Comparison of ENCODE assay signal across 9 cellular contexts in genomic region chr9:136373300-136374182, GRCh38. TPM values are rescaled to one million over a fixed set of nuclear protein-coding genes. Genes with fewer than 3 reads are reported as not detected.
DNase-seq lines count a peak whose midpoint lies in the region; ATAC-seq, FAIRE-seq and TF ChIP-seq lines count a peak whose summit lies in the region.
"Had no signal": no experiment of that assay in that cellular context is flagged by ENCODE, and none has a peak within 500 bp of the region (broad histone marks: within the 10 kb centered on the region; RNA-seq: fewer than 3 reads in every experiment).

CARD9 (minus strand) TSS chr9:136373669; CDS start chr9:136372078, 1,591 bp downstream.

- peak within 1 kb of the TSS; percentile 64 for H3K9ac ChIP-seq in GM12878 (ENCODE audit: control insufficient read depth, insufficient read depth, low read length)

- H3K27ac ChIP-seq in A673 (ENCODE audit: low read depth, low read length, poor library complexity, severe bottlenecking): peak within 1 kb of the TSS; percentile 37
- peak within 1 kb of the TSS; percentile 52; the same call in 1 of the 2 replicates for H3K27ac ChIP-seq in GM12878 (ENCODE audit: control insufficient read depth, insufficient read depth)
- peak within 1 kb of the TSS; percentile 59 for H3K27ac ChIP-seq in mesodermal cell (ENCODE audit: low read depth, low read length, severe bottlenecking)

- RAD21 ChIA-PET in GM12878 (lab: Charles Lee; ENCODE audit: unreplicated experiment): interaction anchor here (1.6 kb wide), 1 partner anchor 10 kb away, joined by 6 read pairs; the partner anchor contains the start of gene DNLZ

- ATAC-seq in GM12878 (peak; percentile 84), GM21825 (IDR thresholded peaks at IDR 0.05; ENCODE audit: unreplicated experiment) (no peak)

- SMC1A ChIA-PET in GM12878 (lab: Charles Lee; ENCODE audit: uncharacterized antibody, unreplicated experiment): no interaction called here

- intact Hi-C loops in A673 (cut with micrococcal nuclease; ENCODE audit: unreplicated experiment) (no loop called here), GM12878 (cut with micrococcal nuclease; ENCODE audit: unreplicated experiment) (no loop called here)

- BruUV-seq in A673 (replicated peaks; lab: Mats Ljungman, UMichigan) (no TSS peak), GM12878 (replicated peaks; lab: Mats Ljungman, UMichigan) (no TSS peak)

- H2AFZ ChIP-seq in GM12878 (ENCODE audit: control insufficient read depth, low read depth, low read length): 0 out of 2 replicates have a peak within 1 kb of the TSS, but pooled peaks have one; percentile 37

- POLR2A ChIA-PET in A673 (lab: Charles Lee; ENCODE audit: low non-redundant PET) (no interaction called here), GM12878 (lab: Charles Lee) (interaction anchor here (1.1 to 2.0 kb wide), 2 partner anchors 27 to 30 kb away, joined by 3 to 5 read pairs; no protein-coding TSS in a partner anchor)

- peak within 1 kb of the TSS; percentile 36 for H3K4me2 ChIP-seq in GM12878 (ENCODE audit: control insufficient read depth, insufficient read depth)

- in situ Hi-C loops in GM12878 (cut with MboI): no loop called here

- H3K4me1 ChIP-seq in A673 (ENCODE audit: insufficient read depth, low read length, poor library complexity, severe bottlenecking) (no peaks in the 10 kb centered on the region), GM12878 (ENCODE audit: control insufficient read depth, insufficient read depth, low read length) (0 out of 2 replicates have a peak, but pooled peaks cover 4% of the 10 kb centered on the region), mesodermal cell (ENCODE audit: control insufficient read depth, insufficient read depth, low read length, poor library complexity, severe bottlenecking) (peaks cover 9% of the 10 kb centered on the region)

- CTCF ChIA-PET in A673 (lab: Charles Lee): no interaction called here
- CTCF ChIA-PET in GM12878 (lab: Yijun Ruan, JAX): interaction anchor here (1.5 to 1.9 kb wide), 2 partner anchors 10 to 26 kb away, joined by 5 to 7 read pairs; partner anchors contain the start of genes DNLZ and SNAPC4

- no peak for DNase-seq in A673 (ENCODE audit: low spot score)
- peak; percentile 41 for DNase-seq in HK-2 (ENCODE audit: unreplicated experiment)
- no peak for DNase-seq in GM12878 (ENCODE audit: low read depth, low spot score)
- DNase-seq in activated effector memory CD4-positive, alpha-beta T cell treated with Interleukin-2 at 50 U/mL for 16 hours: no peak
- DNase-seq in NCI-H748 (lab: John Stamatoyannopoulos, UW; ENCODE audit: unreplicated experiment): no peak
- DNase-seq in DMS153 (lab: John Stamatoyannopoulos, UW): no peak
- DNase-seq: activated naive CD4-positive, alpha-beta T cell treated with anti-CD3 and anti-CD28 coated beads, Interleukin-2, amount 10 ng/mL, durations not matched to agents 7 days and 5 days had no signal

- H3K27me3 ChIP-seq in A673 (replicated peaks; ENCODE audit: insufficient read depth, low read depth, low read length, poor library complexity) (no peaks in the 10 kb centered on the region), GM12878 (replicated peaks in 1 of 2; ENCODE audit: control insufficient read depth in 2 of 2, insufficient read depth in 2 of 2, low read length in 1 of 2) (no peaks in the 10 kb centered on the region)

- H3K79me2 ChIP-seq in GM12878 (ENCODE audit: control insufficient read depth, insufficient read depth, low read length): no peaks in the 10 kb centered on the region

- TF ChIP-seq EP300 in GM12878 (IDR thresholded peaks at IDR 0.05; ENCODE audit: borderline replicate concordance in 1 of 2, control insufficient read depth in 1 of 2, low read depth in 2 of 2, low read length in 2 of 2): no peak

- TF ChIP-seq RAD21 in GM12878 (IDR thresholded peaks at IDR 0.05; ENCODE audit: insufficient read depth, low read depth, low read length): no peak

- FAIRE-seq in GM12878 (lab: Jason Lieb, UNC): no peak

- no peaks in the 10 kb centered on the region for H4K20me1 ChIP-seq in GM12878 (ENCODE audit: control insufficient read depth, insufficient read depth)

- H3K9me3 ChIP-seq in A673 (ENCODE audit: low read depth, low read length, poor library complexity, severe bottlenecking) (no peaks in the 10 kb centered on the region), GM12878 (replicated peaks; ENCODE audit: control insufficient read depth, insufficient read depth, low read length) (no peaks in the 10 kb centered on the region), mesodermal cell (ENCODE audit: control insufficient read depth, low read length) (no peaks in the 10 kb centered on the region)

- H3K36me3 ChIP-seq in A673 (ENCODE audit: insufficient read depth, low read length, poor library complexity, severe bottlenecking): no peaks in the 10 kb centered on the region
- peaks cover 0 to 6% of the 10 kb centered on the region in 2 experiments; a peak in 3 of 4 replicates for H3K36me3 ChIP-seq in GM12878 (ENCODE audit: control insufficient read depth in 2 of 2, insufficient read depth in 2 of 2, low read length in 1 of 2)
- H3K36me3 ChIP-seq in mesodermal cell (ENCODE audit: control insufficient read depth, insufficient read depth, low read length): peaks cover 29% of the 10 kb centered on the region

- 71% methylated on average over 27 of the region's 27 CpGs for WGBS in GM12878 (ENCODE audit: insufficient coverage, insufficient replicate concordance, low lambda C conversion rate, missing lambda C conversion rate)
- 93 to 94% methylated on average over 19 to 26 of the region's 27 CpGs for WGBS in mesodermal cell (ENCODE audit: insufficient coverage in 2 of 2), 2 experiments

- TF ChIP-seq POLR2A in GM12878 (IDR thresholded peaks at IDR 0.05; ENCODE audit: low read depth, low read length): no peak

- H3K4me3 ChIP-seq in A673 (ENCODE audit: low read depth, low read length, poor library complexity, severe bottlenecking) (no peak within 1 kb of the TSS), GM12878 (peak within 1 kb of the TSS; percentile 60), mesodermal cell (ENCODE audit: extremely low read depth, insufficient read depth, low read length, poor library complexity, severe bottlenecking) (no peak within 1 kb of the TSS)

- no peak for TF ChIP-seq CTCF in A673 (conservative IDR thresholded peaks at IDR 0.05; ENCODE audit: low read depth, low read length)
- TF ChIP-seq CTCF in GM12878 (IDR thresholded peaks at IDR 0.05 in 2 of 3, conservative IDR thresholded peaks at IDR 0.05 in 1 of 3; ENCODE audit: control insufficient read depth in 2 of 3, extremely low read depth in 1 of 3, insufficient read depth in 1 of 3, low read depth in 3 of 3, low read length in 3 of 3): no peak

TF ChIP-seq in GM12878, 131 proteins besides CTCF, POLR2A, EP300 and RAD21:
- TF ChIP-seq BHLHE40 (IDR thresholded peaks at IDR 0.05; ENCODE audit: borderline replicate concordance in 1 of 2, low read depth in 2 of 2, low read length in 1 of 2) (no peak), NFXL1 (IDR thresholded peaks at IDR 0.05; ENCODE audit: borderline replicate concordance) (peak; percentile 60; the same call in 1 of the 2 replicates), SPI1 (IDR thresholded peaks at IDR 0.05; ENCODE audit: borderline replicate concordance, insufficient read depth, low read depth, low read length) (peak; percentile 34; the same call in 1 of the 2 replicates), BMI1 (IDR thresholded peaks at IDR 0.05; ENCODE audit: borderline replicate concordance) (no peak), ZNF274 (IDR thresholded peaks at IDR 0.05; ENCODE audit: insufficient read depth, insufficient read length) (no peak), PAX8 (IDR thresholded peaks at IDR 0.05) (no peak), HCFC1 (IDR thresholded peaks at IDR 0.05; ENCODE audit: low read length) (no peak), CHD1 (IDR thresholded peaks at IDR 0.05; ENCODE audit: low read depth, low read length) (no peak), IKZF1 (conservative IDR thresholded peaks at IDR 0.05) (no peak; the same call in 1 of the 2 replicates), SIX5 (IDR thresholded peaks at IDR 0.05; ENCODE audit: low read depth, low read length, severe bottlenecking) (no peak)

RNA-seq across cellular contexts. Expression of gene CARD9, which starts in this region (rescaled TPM):
- total RNA-seq in A673 (2021): 4.8 and 5.4 TPM in 2 replicates
- 35.2 and 40.5 TPM in 2 replicates for total RNA-seq in GM12878 (2013; cell fraction: nucleolus; rRNA removed)
- total RNA-seq in GM12878 (2014; rRNA removed): 1.9 and 2.2 TPM in 2 replicates
- 0.55 and 0.58 TPM in 2 replicates for total RNA-seq in GM12878 (2014; rRNA removed; fragmentation: Illumina TruSeq; extraction: Trizol)
- total RNA-seq in GM12878 (2021): 2.4 and 2.6 TPM in 2 replicates
- polyA plus RNA-seq in GM12878 (2011; ENCODE audit: low read depth): 0.59 TPM
- polyA plus RNA-seq in GM12878 (2011; rRNA removed): 1.9 and 4.9 TPM in 2 replicates
- polyA plus RNA-seq in GM12878 (2011; cell fraction: cytosol; rRNA removed): 5.3 and 9.1 TPM in 2 replicates
- polyA plus RNA-seq in GM12878 (2011; cell fraction: nucleus; rRNA removed): 80.5 and 97.8 TPM in 2 replicates
- polyA plus RNA-seq in GM12878 (2012): 2.7 and 2.9 TPM in 2 replicates
- 0.34 TPM in 1 of 2 replicates, not detected in the other for polyA plus RNA-seq in GM12878 (2014; fragmentation: Illumina TruSeq; extraction: Trizol)
- polyA plus RNA-seq in GM12878 (2014; fragmentation: Nextera tagmentation; extraction: Ambion mirVana): under 1 TPM in 1 of 2 experiments, not detected in 1; 0.11 TPM
- polyA plus RNA-seq in GM12878 (2014; rRNA removed): 1.6 and 2.1 TPM in 2 replicates
- polyA plus RNA-seq in GM12878 (2016; fragmentation: Nextera tagmentation; extraction: Ambion mirVana): 1 to 10 TPM; 1.8 to 2.2 TPM
- 3.6 and 6.7 TPM in 2 replicates for polyA minus RNA-seq in GM12878 (2011; rRNA and poly(A)+ RNA removed)
- polyA minus RNA-seq in GM12878 (2011; cell fraction: cytosol; rRNA and poly(A)+ RNA removed): 2.4 and 2.8 TPM in 2 replicates
- polyA minus RNA-seq in GM12878 (2011; cell fraction: nucleus; rRNA and poly(A)+ RNA removed): 10.4 and 18.9 TPM in 2 replicates
- polyA plus RNA-seq in mesodermal cell (2013, experiment 1 of 2): 0.37 TPM
- polyA plus RNA-seq in mesodermal cell (2013, experiment 2 of 2): 0.40 TPM
